Comparison of ENCODE assay signal across 1 cellular context in genomic region chr10:32105782-32106382, GRCh38.
TF ChIP-seq lines count a peak whose summit lies in the region.

No MANE protein-coding gene starts in this region.

TF ChIP-seq in HepG2, 621 proteins besides CTCF, POLR2A, EP300 and RAD21 (continues in another document):
- TF ChIP-seq GATAD1 (CRISPR knock-in tag; IDR thresholded peaks at IDR 0.05) (0 out of 2 replicates have a peak, but pooled peaks have one; percentile 48), SOX13 (IDR thresholded peaks at IDR 0.05) (peak; percentile 93), SOX13 (CRISPR knock-in tag; conservative IDR thresholded peaks at IDR 0.05 in 1 of 2, IDR thresholded peaks at IDR 0.05 in 1 of 2) (peak in 1 of 2 experiments; percentile 99; a peak in 2 of 4 replicates), MLXIP (CRISPR knock-in tag; IDR thresholded peaks at IDR 0.05; ENCODE audit: borderline replicate concordance) (no peak), ZNF263 (CRISPR knock-in tag; IDR thresholded peaks at IDR 0.05) (no peak), RERE (CRISPR knock-in tag; IDR thresholded peaks at IDR 0.05; ENCODE audit: low read depth) (peak; percentile 89), MEIS1 (CRISPR knock-in tag; IDR thresholded peaks at IDR 0.05; ENCODE audit: borderline replicate concordance) (peak; percentile 59; the same call in 1 of the 2 replicates), ZNF816 (CRISPR knock-in tag; IDR thresholded peaks at IDR 0.05; ENCODE audit: borderline replicate concordance) (no peak), ZNF124 (CRISPR knock-in tag; IDR thresholded peaks at IDR 0.05) (0 out of 2 replicates have a peak, but pooled peaks have one; percentile 37), ELK4 (CRISPR knock-in tag; IDR thresholded peaks at IDR 0.05; ENCODE audit: borderline replicate concordance) (no peak), TRIM22 (IDR thresholded peaks at IDR 0.05) (no peak), TIGD3 (CRISPR knock-in tag; IDR thresholded peaks at IDR 0.05; ENCODE audit: borderline replicate concordance) (no peak), UBTF (CRISPR knock-in tag; IDR thresholded peaks at IDR 0.05) (no peak), IRF1 (CRISPR knock-in tag; IDR thresholded peaks at IDR 0.05; ENCODE audit: low read depth) (no peak), NFRKB (IDR thresholded peaks at IDR 0.05) (no peak), ZNF878 (CRISPR knock-in tag; IDR thresholded peaks at IDR 0.05) (peak; percentile 82; the same call in 1 of the 2 replicates), ZNF619 (CRISPR knock-in tag; IDR thresholded peaks at IDR 0.05) (no peak), FOXJ3 (CRISPR knock-in tag; IDR thresholded peaks at IDR 0.05; ENCODE audit: borderline replicate concordance) (peak; percentile 87; the same call in 1 of the 2 replicates), YEATS2 (CRISPR knock-in tag; IDR thresholded peaks at IDR 0.05; ENCODE audit: borderline replicate concordance) (no peak), PLRG1 (conservative IDR thresholded peaks at IDR 0.05) (no peak), ZNF790 (CRISPR knock-in tag; IDR thresholded peaks at IDR 0.05; ENCODE audit: borderline replicate concordance) (no peak), SRF (IDR thresholded peaks at IDR 0.05; ENCODE audit: low read depth, low read length) (no peak), CBX2 (IDR thresholded peaks at IDR 0.05; ENCODE audit: low read depth, low read length) (no peak), CBX2 (CRISPR knock-in tag; IDR thresholded peaks at IDR 0.05; ENCODE audit: low read depth) (no peak), ZNF782 (CRISPR knock-in tag; IDR thresholded peaks at IDR 0.05; ENCODE audit: borderline replicate concordance) (no peak), ZNF121 (CRISPR knock-in tag; IDR thresholded peaks at IDR 0.05) (peak; percentile 30), ZBTB14 (CRISPR knock-in tag; IDR thresholded peaks at IDR 0.05) (no peak), ZNF274 (CRISPR knock-in tag; IDR thresholded peaks at IDR 0.05) (no peak), HNRNPH1 (optimal IDR thresholded peaks at IDR 0.05; ENCODE audit: low read depth, low read length) (no peak), ZBTB46 (CRISPR knock-in tag; IDR thresholded peaks at IDR 0.05; ENCODE audit: borderline replicate concordance) (no peak), ZNF546 (CRISPR knock-in tag; conservative IDR thresholded peaks at IDR 0.05) (no peak), FOXK2 (IDR thresholded peaks at IDR 0.05) (peak; percentile 78), SKI (IDR thresholded peaks at IDR 0.05; ENCODE audit: partially characterized antibody) (peak; percentile 38), NR2F6 (IDR thresholded peaks at IDR 0.05) (peak; percentile 70), NR2F6 (CRISPR knock-in tag; IDR thresholded peaks at IDR 0.05) (peak; percentile 75), GRHL1 (CRISPR knock-in tag; conservative IDR thresholded peaks at IDR 0.05) (no peak), ZBTB1 (CRISPR knock-in tag; IDR thresholded peaks at IDR 0.05; ENCODE audit: borderline replicate concordance) (no peak)
